ENCODE assay signal across 29 cellular contexts in genomic region chr1:118826669-118827068, GRCh38.
DNase-seq lines count a peak whose midpoint lies in the region; ATAC-seq and TF ChIP-seq lines count a peak whose summit lies in the region.
"Had no signal": no experiment of that assay in that cellular context is flagged by ENCODE, and none has a peak within 500 bp of the region (broad histone marks: within the 10 kb centered on the region; RNA-seq: fewer than 3 reads in every experiment).

No MANE protein-coding gene starts in this region.

- no peak overlapping the region for H3K27ac Mint-ChIP-seq in MCF 10A (ENCODE audit: low read depth, unreplicated experiment)
- H3K27ac Mint-ChIP-seq: activated B cell treated with CpG ODN at 0.5 μM for 24 hours; activated CD8-positive, alpha-beta memory T cell treated with anti-CD3 and anti-CD28 coated beads, Interleukin-2, amount 10 ng/mL, durations not matched to agents 7 days and 5 days; stimulated activated memory B cell treated with anti-CD40 and anti-IgM and Interleukin-4, amounts not matched to agents 10 μg/mL and 1 μg/mL and 100 μg/mL, for 72 hours had no signal

- H3K4me1 ChIP-seq in breast epithelium, result no peaks in the 10 kb centered on the region
- no peaks in the 10 kb centered on the region for H3K4me1 ChIP-seq in PC-3 (ENCODE audit: insufficient read depth, low read length)
- H3K4me1 ChIP-seq: BE2C, parathyroid adenoma, Peyer's patch, sigmoid colon, upper lobe of left lung had no signal

- ATAC-seq in PC-3 (no peak), esophagus mucosa (peak; percentile 25), GM21619 (IDR thresholded peaks at IDR 0.05; ENCODE audit: unreplicated experiment) (no peak), HG03342 (IDR thresholded peaks at IDR 0.05; ENCODE audit: unreplicated experiment) (no peak)
- ATAC-seq: activated CD8-positive, alpha-beta memory T cell treated with anti-CD3 and anti-CD28 coated beads, Interleukin-2, amount 10 ng/mL, durations not matched to agents 7 days and 5 days; stimulated activated memory B cell treated with anti-CD40 and anti-IgM and Interleukin-4, amounts not matched to agents 10 μg/mL and 1 μg/mL and 100 μg/mL, for 72 hours had no signal

- H3K79me2 ChIP-seq in PC-3 (ENCODE audit: low read length), result no peaks in the 10 kb centered on the region
- H3K79me2 ChIP-seq: parathyroid adenoma had no signal

- H3F3A ChIP-seq in PC-3 (ENCODE audit: low read length, unreplicated experiment), result no peaks in the 10 kb centered on the region

- intact Hi-C loops in MCF 10A (cut with micrococcal nuclease) (no loop called here), breast epithelium (cut with DNase I; ENCODE audit: low total_unique reads) (no loop called here), PC-3 (cut with micrococcal nuclease) (loop anchor here (5.0 kb wide), 1 partner anchor 181 kb away; no protein-coding TSS in a partner anchor)

- no peak overlapping the region for H3K9ac ChIP-seq in PC-3 (ENCODE audit: low read length)
- H3K9ac ChIP-seq: parathyroid adenoma had no signal

- POLR2A ChIA-PET in MCF 10A (lab: Yijun Ruan, JAX) (no interaction called here), PC-3 (lab: Charles Lee; ENCODE audit: unreplicated experiment) (no interaction called here)

- no peak overlapping the region for H2AFZ ChIP-seq in PC-3 (ENCODE audit: low read length)
- H2AFZ ChIP-seq: parathyroid adenoma had no signal

- H3K27ac ChIP-seq in breast epithelium, result no peak overlapping the region
- H3K27ac ChIP-seq in PC-3 (ENCODE audit: low read length), result no peak overlapping the region
- H3K27ac ChIP-seq in caudate nucleus (ENCODE audit: low read depth, low read length), result no peak overlapping the region
- H3K27ac ChIP-seq: parathyroid adenoma, Peyer's patch, sigmoid colon, SJCRH30, upper lobe of left lung had no signal

- BruUV-seq in MCF 10A (replicated peaks; lab: Mats Ljungman, UMichigan) (no TSS peak), PC-3 (replicated peaks; lab: Mats Ljungman, UMichigan) (no TSS peak)

- no peaks in the 10 kb centered on the region for H3K36me3 ChIP-seq in breast epithelium
- no peaks in the 10 kb centered on the region for H3K36me3 ChIP-seq in PC-3 (ENCODE audit: low read depth, low read length)
- H3K36me3 ChIP-seq: BE2C, MG63, Peyer's patch, sigmoid colon, SJCRH30, upper lobe of left lung had no signal

- no peaks in the 10 kb centered on the region for H3K27me3 Mint-ChIP-seq in MCF 10A (ENCODE audit: insufficient read depth, unreplicated experiment)
- H3K27me3 Mint-ChIP-seq: activated B cell treated with CpG ODN at 0.5 μM for 24 hours; activated CD8-positive, alpha-beta memory T cell treated with anti-CD3 and anti-CD28 coated beads, Interleukin-2, amount 10 ng/mL, durations not matched to agents 7 days and 5 days had no signal

- no peaks in the 10 kb centered on the region for H4K20me1 ChIP-seq in PC-3 (ENCODE audit: low read length)

- no peaks in the 10 kb centered on the region for H3K9me2 ChIP-seq in PC-3 (replicated peaks; ENCODE audit: low read length)

- TF ChIP-seq CTCF in MCF 10A (IDR thresholded peaks at IDR 0.05; ENCODE audit: unreplicated experiment) (no peak), breast epithelium (IDR thresholded peaks at IDR 0.05) (no peak), PC-3 (conservative IDR thresholded peaks at IDR 0.05; ENCODE audit: low read depth, low read length) (peak; percentile 56)

- no peaks in the 10 kb centered on the region for H3K36me3 Mint-ChIP-seq in MCF 10A (ENCODE audit: insufficient read depth, unreplicated experiment)
- H3K36me3 Mint-ChIP-seq: activated CD8-positive, alpha-beta memory T cell treated with anti-CD3 and anti-CD28 coated beads, Interleukin-2, amount 10 ng/mL, durations not matched to agents 7 days and 5 days; stimulated activated memory B cell treated with anti-CD40 and anti-IgM and Interleukin-4, amounts not matched to agents 10 μg/mL and 1 μg/mL and 100 μg/mL, for 72 hours had no signal

- H3K4me3 ChIP-seq in breast epithelium (no peak overlapping the region), PC-3 (ENCODE audit: low read length) (no peak overlapping the region)
- H3K4me3 ChIP-seq: MG63, Peyer's patch, sigmoid colon, SJCRH30, upper lobe of left lung had no signal

- no peak overlapping the region for H3K4me2 ChIP-seq in PC-3 (ENCODE audit: low read length)

- peaks cover 8% of the 10 kb centered on the region for H3K9me3 Mint-ChIP-seq in MCF 10A (ENCODE audit: unreplicated experiment)

- TF ChIP-seq POLR2A in breast epithelium (IDR thresholded peaks at IDR 0.05), result no peak

- CTCF ChIA-PET in MCF 10A (lab: Yijun Ruan, JAX) (interaction anchor here (0.6 to 1.0 kb wide), 5 partner anchors 29 to 671 kb away, joined by 3 read pairs; no protein-coding TSS in a partner anchor), PC-3 (lab: Charles Lee) (no interaction called here)

- DNase-seq in MCF 10A (ENCODE audit: unreplicated experiment) (peak; percentile 50), breast epithelium (ENCODE audit: low spot score in 2 of 2) (no peak), PC-3 (peak; percentile 68), renal cortical epithelial cell (ENCODE audit: low read depth) (peak; percentile 28), caudate nucleus (lab: John Stamatoyannopoulos, UW) (no peak)
- DNase-seq: ACHN; activated B cell treated with CpG ODN at 0.5 μM for 24 hours; activated CD4-positive, alpha-beta T cell treated with anti-CD3 and anti-CD28 coated beads, Interleukin-2, amount 50 U/mL, for 1 hour; activated CD8-positive, alpha-beta memory T cell treated with anti-CD3 and anti-CD28 coated beads, Interleukin-2, amount 10 ng/mL, durations not matched to agents 7 days and 5 days; activated T-cell treated with anti-CD3 and anti-CD28 coated beads, Interleukin-2, amount 50 U/mL, for 48 hours; BE2C; cerebellar nuclear complex; DMS79 treated with DMSO at 0.1 percent for 48 hours; glutamatergic neuron; MG63; NCI-H1436; NCI-H2171; NCI-H510A; NK-92 treated with Interleukin-12 subunit alpha and Interleukin-12 subunit beta, amount 100 ng/mL, for 24 hours; Peyer's patch; sigmoid colon; stimulated activated CD4-positive, alpha-beta T cell treated with anti-CD3 and anti-CD28 coated beads, Interleukin-4, amount 100 ng/mL, for 4 hours; upper lobe of left lung had no signal

- H3K27me3 ChIP-seq in breast epithelium, result no peaks in the 10 kb centered on the region
- no peaks in the 10 kb centered on the region for H3K27me3 ChIP-seq in PC-3 (ENCODE audit: low read length)
- H3K27me3 ChIP-seq: BE2C, MG63, Peyer's patch, sigmoid colon, SJCRH30, upper lobe of left lung had no signal

- no peak overlapping the region for H3K4me3 Mint-ChIP-seq in MCF 10A (ENCODE audit: unreplicated experiment)
- H3K4me3 Mint-ChIP-seq: activated B cell treated with CpG ODN at 0.5 μM for 24 hours; activated CD8-positive, alpha-beta memory T cell treated with anti-CD3 and anti-CD28 coated beads, Interleukin-2, amount 10 ng/mL, durations not matched to agents 7 days and 5 days; stimulated activated memory B cell treated with anti-CD40 and anti-IgM and Interleukin-4, amounts not matched to agents 10 μg/mL and 1 μg/mL and 100 μg/mL, for 72 hours had no signal

- H3K9me3 ChIP-seq in breast epithelium (no peaks in the 10 kb centered on the region), PC-3 (ENCODE audit: low read length) (no peaks in the 10 kb centered on the region)
- H3K9me3 ChIP-seq: BE2C, MG63, Peyer's patch had no signal

- no peaks in the 10 kb centered on the region for H3K4me1 Mint-ChIP-seq in MCF 10A (ENCODE audit: insufficient read depth, unreplicated experiment)
- H3K4me1 Mint-ChIP-seq: activated B cell treated with CpG ODN at 0.5 μM for 24 hours; activated CD8-positive, alpha-beta memory T cell treated with anti-CD3 and anti-CD28 coated beads, Interleukin-2, amount 10 ng/mL, durations not matched to agents 7 days and 5 days; stimulated activated memory B cell treated with anti-CD40 and anti-IgM and Interleukin-4, amounts not matched to agents 10 μg/mL and 1 μg/mL and 100 μg/mL, for 72 hours had no signal

Comparison
In these comparisons a context has a peak if more than half of its experiments do, and no peak if none do; other contexts are left out.
1. DNase-seq: peak in MCF 10A (single experiment), PC-3 (single experiment) and renal cortical epithelial cell (single experiment); none in breast epithelium (0 of 2) and caudate nucleus (0 of 61).